20 cellular contexts compared by ENCODE assay signal in the genomic region with DNA sequence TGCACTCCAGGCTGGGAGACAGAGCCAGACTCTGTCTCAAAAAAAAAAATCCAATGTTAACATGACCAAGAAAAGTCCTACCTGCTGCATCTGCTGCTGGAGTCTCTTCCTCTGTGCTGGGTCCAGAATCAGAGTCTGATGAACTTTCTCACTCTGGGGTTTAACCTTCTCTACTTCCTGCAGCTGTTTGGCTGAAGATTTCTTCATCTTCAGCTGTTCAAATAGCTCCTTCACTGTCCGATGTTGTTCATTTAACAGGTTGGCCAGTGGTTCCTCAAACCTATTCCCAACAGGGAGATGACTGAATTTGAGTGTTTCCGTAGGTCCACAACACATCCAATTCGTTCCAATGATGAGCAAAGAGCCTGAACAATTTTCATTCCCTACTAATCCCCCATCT.
DNase-seq lines count a peak whose midpoint lies in the region; ATAC-seq and TF ChIP-seq lines count a peak whose summit lies in the region.
"Had no signal": no experiment of that assay in that cellular context is flagged by ENCODE, and none has a peak within 500 bp of the region (broad histone marks: within the 10 kb centered on the region; RNA-seq: fewer than 3 reads in every experiment).

No MANE protein-coding gene starts in this region.

- H3K9ac ChIP-seq in mesendoderm (ENCODE audit: low read length): no peak overlapping the region

- H3K4me3 ChIP-seq in NB4 (ENCODE audit: low read depth, low read length): no peak overlapping the region
- no peak overlapping the region for H3K4me3 ChIP-seq in mesendoderm (ENCODE audit: low read length)
- H3K4me3 ChIP-seq: Peyer's patch had no signal

- no peaks in the 10 kb centered on the region for H3K27me3 ChIP-seq in mesendoderm (ENCODE audit: insufficient read depth, low read length, poor library complexity)
- H3K27me3 ChIP-seq: BE2C, Peyer's patch had no signal

- no peaks in the 10 kb centered on the region for H3K27me3 Mint-ChIP-seq in activated T-cell treated with anti-CD3 and anti-CD28 coated beads, Interleukin-2, amount 50 U/mL, for 24 hours
- H3K27me3 Mint-ChIP-seq in activated T-helper 17 cell treated with anti-CD3 and anti-CD28 coated beads, Interleukin-2, amount 50 U/mL, for 72 hours: no peaks in the 10 kb centered on the region
- H3K27me3 Mint-ChIP-seq: CD4-positive, alpha-beta T cell had no signal

- intact Hi-C loops in sciatic nerve (cut with DNase I): no loop called here

- WGBS in mesendoderm (ENCODE audit: extremely low coverage, insufficient coverage, low lambda C conversion rate): no CpG with 5 or more reads among the region's 3 CpGs

- H3K27ac ChIP-seq in mesendoderm (ENCODE audit: low read depth, low read length): no peak overlapping the region
- H3K27ac ChIP-seq: Peyer's patch had no signal

- H3K27ac Mint-ChIP-seq in activated T-cell treated with anti-CD3 and anti-CD28 coated beads, Interleukin-2, amount 50 U/mL, for 24 hours: peak overlapping the region; percentile 4
- peak overlapping the region; percentile 68 for H3K27ac Mint-ChIP-seq in activated T-helper 17 cell treated with anti-CD3 and anti-CD28 coated beads, Interleukin-2, amount 50 U/mL, for 72 hours
- H3K27ac Mint-ChIP-seq: CD4-positive, alpha-beta T cell had no signal

- H3K4me2 ChIP-seq in mesendoderm (ENCODE audit: low read length): no peak overlapping the region

- H3K18ac ChIP-seq in mesendoderm (ENCODE audit: low read length): no peak overlapping the region

- H3K4me1 Mint-ChIP-seq in activated T-cell treated with anti-CD3 and anti-CD28 coated beads, Interleukin-2, amount 50 U/mL, for 24 hours (ENCODE audit: low read depth): peaks cover 13% of the 10 kb centered on the region
- H3K4me1 Mint-ChIP-seq in activated T-helper 17 cell treated with anti-CD3 and anti-CD28 coated beads, Interleukin-2, amount 50 U/mL, for 72 hours: no peaks in the 10 kb centered on the region

- H3K4me1 ChIP-seq in mesendoderm (ENCODE audit: control insufficient read depth, low read depth, low read length): no peaks in the 10 kb centered on the region
- H3K4me1 ChIP-seq: BE2C, Peyer's patch had no signal

- H2AK5ac ChIP-seq in mesendoderm (ENCODE audit: low read length): no peak overlapping the region

- no peak overlapping the region for H3K4me3 Mint-ChIP-seq in activated T-cell treated with anti-CD3 and anti-CD28 coated beads, Interleukin-2, amount 50 U/mL, for 24 hours
- no peak overlapping the region for H3K4me3 Mint-ChIP-seq in activated T-helper 17 cell treated with anti-CD3 and anti-CD28 coated beads, Interleukin-2, amount 50 U/mL, for 72 hours
- H3K4me3 Mint-ChIP-seq: CD4-positive, alpha-beta T cell had no signal

- H2BK120ac ChIP-seq in mesendoderm (ENCODE audit: low read depth, low read length): no peak overlapping the region

- no peak overlapping the region for H3K23ac ChIP-seq in mesendoderm (ENCODE audit: low read length)

- peaks cover 1% of the 10 kb centered on the region for H3K36me3 ChIP-seq in mesendoderm (ENCODE audit: control insufficient read depth, insufficient read depth, low read length)

- TF ChIP-seq CTCF in NB4 (IDR thresholded peaks at IDR 0.05; ENCODE audit: low read depth, low read length): no peak

- H4K5ac ChIP-seq in mesendoderm (ENCODE audit: low read length): no peak overlapping the region

- no peak overlapping the region for H2BK15ac ChIP-seq in mesendoderm (replicated peaks; ENCODE audit: low read depth)

- H3K36me3 Mint-ChIP-seq in activated T-cell treated with anti-CD3 and anti-CD28 coated beads, Interleukin-2, amount 50 U/mL, for 24 hours (ENCODE audit: low read depth): peaks cover 73% of the 10 kb centered on the region
- H3K36me3 Mint-ChIP-seq in activated T-helper 17 cell treated with anti-CD3 and anti-CD28 coated beads, Interleukin-2, amount 50 U/mL, for 72 hours (ENCODE audit: low read depth): peaks cover 79% of the 10 kb centered on the region

- H3K56ac ChIP-seq in mesendoderm (ENCODE audit: low read length): no peak overlapping the region

- no peaks in the 10 kb centered on the region for H3K79me2 ChIP-seq in mesendoderm (ENCODE audit: control insufficient read depth, insufficient read depth, low read length)

- no peaks in the 10 kb centered on the region for H3K79me1 ChIP-seq in mesendoderm (ENCODE audit: low read length)

- H3K9me3 Mint-ChIP-seq in activated T-cell treated with anti-CD3 and anti-CD28 coated beads, Interleukin-2, amount 50 U/mL, for 24 hours: no peaks in the 10 kb centered on the region
- H3K9me3 Mint-ChIP-seq in activated T-helper 17 cell treated with anti-CD3 and anti-CD28 coated beads, Interleukin-2, amount 50 U/mL, for 72 hours: no peaks in the 10 kb centered on the region
- H3K9me3 Mint-ChIP-seq: CD4-positive, alpha-beta T cell had no signal

- no peak for TF ChIP-seq POLR2A in NB4 (IDR thresholded peaks at IDR 0.05; ENCODE audit: extremely low read depth, insufficient read length)

- no peak overlapping the region for H4K8ac ChIP-seq in mesendoderm (ENCODE audit: low read depth, low read length)

- no peak for ATAC-seq in activated T-helper 17 cell treated with anti-CD3 and anti-CD28 coated beads, Interleukin-2, amount 50 U/mL, for 72 hours (replicated peaks)
- peak; percentile 87 for ATAC-seq in sciatic nerve

- DNase-seq in activated T-cell treated with anti-CD3 and anti-CD28 coated beads, Interleukin-2, amount 50 U/mL, for 24 hours: no peak
- DNase-seq in activated T-cell treated with anti-CD3 and anti-CD28 coated beads for 4 hours (no peak), NB4 (ENCODE audit: low read depth) (peak; percentile 15), sciatic nerve (ENCODE audit: low spot score) (no peak), mesendoderm (no peak), OCI-M2 (lab: John Stamatoyannopoulos, UW; ENCODE audit: unreplicated experiment) (no peak)
- DNase-seq: BE2C; CD4-positive, alpha-beta T cell; COR-L47; DMS79; Karpas-422; NCI-H1092; NCI-H1436 treated with DMSO at 0.1 percent for 48 hours; NCI-H2029; NCI-H226; NCI-H524; NCI-H774; NK-92 treated with Interleukin-12 subunit alpha and Interleukin-12 subunit beta, amount 100 ng/mL, for 24 hours had no signal

- no peak overlapping the region for H3K4ac ChIP-seq in mesendoderm (ENCODE audit: low read depth, low read length)

- no peak overlapping the region for H2BK5ac ChIP-seq in mesendoderm (ENCODE audit: low read length)
